10 cellular contexts compared by ENCODE assay signal in the genomic region with DNA sequence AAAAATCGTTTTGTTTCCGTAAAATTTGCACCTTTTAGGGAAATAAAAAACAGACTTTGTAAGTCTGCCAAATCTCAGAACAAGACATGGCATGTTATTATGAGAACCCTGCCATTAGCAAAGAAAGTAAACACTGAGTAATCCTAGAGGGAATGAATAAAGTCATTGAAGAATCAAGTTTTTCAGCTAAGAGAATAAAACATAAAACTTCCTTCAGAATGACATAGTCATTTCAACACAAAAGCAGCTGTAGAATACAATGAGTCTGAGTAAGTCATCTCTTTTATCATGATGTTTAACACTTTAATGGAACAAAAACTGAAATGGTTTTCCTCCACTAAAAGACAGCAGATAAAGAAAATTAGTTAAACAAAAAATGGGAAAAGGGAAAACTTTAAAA. TPM values are rescaled to one million over a fixed set of nuclear protein-coding genes. Genes with fewer than 3 reads are reported as not detected.
A peak's percentile ranks its signal among the peaks of the same experiment; 100 is the strongest.
DNase-seq lines count a peak whose midpoint lies in the region; ATAC-seq and TF ChIP-seq lines count a peak whose summit lies in the region.
"Had no signal": no experiment of that assay in that cellular context is flagged by ENCODE, and none has a peak within 500 bp of the region (broad histone marks: within the 10 kb centered on the region; RNA-seq: fewer than 3 reads in every experiment).

No MANE protein-coding gene starts in this region.

- peak overlapping the region; percentile 86 for H3K27ac Mint-ChIP-seq in chondrocyte (ENCODE audit: unreplicated experiment)
- H3K27ac Mint-ChIP-seq: activated naive CD4-positive, alpha-beta T cell treated with anti-CD3 and anti-CD28 coated beads for 36 hours had no signal

- TF ChIP-seq RAD21 in Ishikawa (IDR thresholded peaks at IDR 0.05; ENCODE audit: low read depth): no peak

- peaks cover 6% of the 10 kb centered on the region for H3K36me3 Mint-ChIP-seq in chondrocyte (ENCODE audit: low read depth)

- no peak for ATAC-seq in GM19397 (IDR thresholded peaks at IDR 0.05; ENCODE audit: unreplicated experiment)
- no peak for ATAC-seq in HG02623 (IDR thresholded peaks at IDR 0.05; ENCODE audit: unreplicated experiment)

- DNase-seq in A172 (ENCODE audit: low spot score): peak; percentile 69
- no peak for DNase-seq in chondrocyte (ENCODE audit: low spot score)
- DNase-seq in kidney tubule cell (ENCODE audit: low spot score): peak; percentile 70
- DNase-seq in AML-193 (lab: John Stamatoyannopoulos, UW): no peak
- DNase-seq in middle frontal gyrus (ENCODE audit: extremely low spot score, low spot score): no peak
- DNase-seq: activated naive CD4-positive, alpha-beta T cell treated with anti-CD3 and anti-CD28 coated beads for 36 hours; spleen had no signal

- H3K4me1 Mint-ChIP-seq in chondrocyte (ENCODE audit: low read depth): peaks cover 39% of the 10 kb centered on the region

- no peak for TF ChIP-seq CTCF in chondrocyte (IDR thresholded peaks at IDR 0.05)

- H3K9me3 Mint-ChIP-seq in chondrocyte (ENCODE audit: low read depth): no peaks in the 10 kb centered on the region
- H3K9me3 Mint-ChIP-seq: activated naive CD4-positive, alpha-beta T cell treated with anti-CD3 and anti-CD28 coated beads for 36 hours had no signal

- TF ChIP-seq EP300 in Ishikawa (IDR thresholded peaks at IDR 0.05; ENCODE audit: borderline replicate concordance): peak; percentile 78; the same call in 1 of the 2 replicates

- no peak overlapping the region for H3K4me3 Mint-ChIP-seq in chondrocyte (ENCODE audit: unreplicated experiment)
- H3K4me3 Mint-ChIP-seq: activated naive CD4-positive, alpha-beta T cell treated with anti-CD3 and anti-CD28 coated beads for 36 hours had no signal

- H3K27me3 Mint-ChIP-seq in chondrocyte (ENCODE audit: low read depth): no peaks in the 10 kb centered on the region

TF ChIP-seq in Ishikawa, 13 proteins besides CTCF, POLR2A, EP300 and RAD21:
- TF ChIP-seq, protein P1, sequence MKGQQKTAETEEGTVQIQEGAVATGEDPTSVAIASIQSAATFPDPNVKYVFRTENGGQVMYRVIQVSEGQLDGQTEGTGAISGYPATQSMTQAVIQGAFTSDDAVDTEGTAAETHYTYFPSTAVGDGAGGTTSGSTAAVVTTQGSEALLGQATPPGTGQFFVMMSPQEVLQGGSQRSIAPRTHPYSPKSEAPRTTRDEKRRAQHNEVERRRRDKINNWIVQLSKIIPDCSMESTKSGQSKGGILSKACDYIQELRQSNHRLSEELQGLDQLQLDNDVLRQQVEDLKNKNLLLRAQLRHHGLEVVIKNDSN (IDR thresholded peaks at IDR 0.05): no peak
- TF ChIP-seq CEBPB (IDR thresholded peaks at IDR 0.05) (0 out of 2 replicates have a peak, but pooled peaks have one; percentile 21), ZBTB7A (IDR thresholded peaks at IDR 0.05; ENCODE audit: low read depth) (no peak), NFIC (IDR thresholded peaks at IDR 0.05) (peak; percentile 83), TEAD4 (IDR thresholded peaks at IDR 0.05) (peak; percentile 45), FOXM1 (IDR thresholded peaks at IDR 0.05; ENCODE audit: borderline replicate concordance, low read depth) (peak; percentile 68; the same call in 1 of the 2 replicates), CREB1 (IDR thresholded peaks at IDR 0.05; ENCODE audit: low read depth) (no peak), TCF12 (IDR thresholded peaks at IDR 0.05; ENCODE audit: low read depth) (0 out of 2 replicates have a peak, but pooled peaks have one; percentile 35), TAF1 (IDR thresholded peaks at IDR 0.05; ENCODE audit: low read depth) (no peak), YY1 (IDR thresholded peaks at IDR 0.05; ENCODE audit: low read depth) (no peak), EGR1 (IDR thresholded peaks at IDR 0.05) (no peak)
- TF ChIP-seq, protein P2, sequence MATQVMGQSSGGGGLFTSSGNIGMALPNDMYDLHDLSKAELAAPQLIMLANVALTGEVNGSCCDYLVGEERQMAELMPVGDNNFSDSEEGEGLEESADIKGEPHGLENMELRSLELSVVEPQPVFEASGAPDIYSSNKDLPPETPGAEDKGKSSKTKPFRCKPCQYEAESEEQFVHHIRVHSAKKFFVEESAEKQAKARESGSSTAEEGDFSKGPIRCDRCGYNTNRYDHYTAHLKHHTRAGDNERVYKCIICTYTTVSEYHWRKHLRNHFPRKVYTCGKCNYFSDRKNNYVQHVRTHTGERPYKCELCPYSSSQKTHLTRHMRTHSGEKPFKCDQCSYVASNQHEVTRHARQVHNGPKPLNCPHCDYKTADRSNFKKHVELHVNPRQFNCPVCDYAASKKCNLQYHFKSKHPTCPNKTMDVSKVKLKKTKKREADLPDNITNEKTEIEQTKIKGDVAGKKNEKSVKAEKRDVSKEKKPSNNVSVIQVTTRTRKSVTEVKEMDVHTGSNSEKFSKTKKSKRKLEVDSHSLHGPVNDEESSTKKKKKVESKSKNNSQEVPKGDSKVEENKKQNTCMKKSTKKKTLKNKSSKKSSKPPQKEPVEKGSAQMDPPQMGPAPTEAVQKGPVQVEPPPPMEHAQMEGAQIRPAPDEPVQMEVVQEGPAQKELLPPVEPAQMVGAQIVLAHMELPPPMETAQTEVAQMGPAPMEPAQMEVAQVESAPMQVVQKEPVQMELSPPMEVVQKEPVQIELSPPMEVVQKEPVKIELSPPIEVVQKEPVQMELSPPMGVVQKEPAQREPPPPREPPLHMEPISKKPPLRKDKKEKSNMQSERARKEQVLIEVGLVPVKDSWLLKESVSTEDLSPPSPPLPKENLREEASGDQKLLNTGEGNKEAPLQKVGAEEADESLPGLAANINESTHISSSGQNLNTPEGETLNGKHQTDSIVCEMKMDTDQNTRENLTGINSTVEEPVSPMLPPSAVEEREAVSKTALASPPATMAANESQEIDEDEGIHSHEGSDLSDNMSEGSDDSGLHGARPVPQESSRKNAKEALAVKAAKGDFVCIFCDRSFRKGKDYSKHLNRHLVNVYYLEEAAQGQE (IDR thresholded peaks at IDR 0.05; ENCODE audit: low read depth): no peak
- TF ChIP-seq, protein P3, sequence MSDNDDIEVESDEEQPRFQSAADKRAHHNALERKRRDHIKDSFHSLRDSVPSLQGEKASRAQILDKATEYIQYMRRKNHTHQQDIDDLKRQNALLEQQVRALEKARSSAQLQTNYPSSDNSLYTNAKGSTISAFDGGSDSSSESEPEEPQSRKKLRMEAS (IDR thresholded peaks at IDR 0.05): no peak

RNA-seq across cellular contexts. Expression of a gene that starts 10.3 kb away (rescaled TPM):
- 153 and 189 TPM in 2 replicates for total RNA-seq in A172 (2014; rRNA removed; shearing (Covaris generic))
- 160 to 273 TPM (median 168 TPM) in 3 replicates for total RNA-seq in chondrocyte

Comparison
In these comparisons a context has a peak if more than half of its experiments do, and no peak if none do; other contexts are left out.
1. DNase-seq: peak in A172 (single experiment) and kidney tubule cell (single experiment); none in chondrocyte (single experiment), AML-193 (0 of 2) and middle frontal gyrus (single experiment).